1 cellular context compared by ENCODE assay signal in the genomic region with DNA sequence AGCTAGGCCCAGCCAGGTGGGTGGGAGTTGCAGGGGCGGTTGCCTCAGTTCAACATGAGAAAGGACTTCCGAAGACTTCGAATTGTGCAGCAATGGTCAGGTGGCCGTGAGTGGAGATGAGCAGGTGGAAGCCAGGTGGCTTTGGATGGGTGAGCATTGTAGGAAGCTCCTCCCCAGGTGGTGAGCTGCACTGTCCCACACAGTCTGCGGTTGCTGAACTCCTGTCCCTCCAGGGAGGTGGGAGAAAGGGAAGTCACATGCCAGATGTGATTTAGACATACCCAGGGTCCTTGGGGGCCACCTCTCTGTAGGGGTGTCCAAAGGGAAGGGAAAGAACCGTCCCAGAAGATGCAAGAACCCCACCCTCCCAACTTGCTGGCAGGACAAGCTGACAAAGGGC.
TF ChIP-seq lines count a peak whose summit lies in the region.

No MANE protein-coding gene starts in this region.

TF ChIP-seq in IMR-90, 13 proteins besides CTCF, POLR2A, EP300 and RAD21:
- TF ChIP-seq MAZ (IDR thresholded peaks at IDR 0.05; ENCODE audit: borderline replicate concordance, low read depth, low read length) (no peak), RFX5 (IDR thresholded peaks at IDR 0.05; ENCODE audit: low read depth, low read length) (no peak), MXI1 (IDR thresholded peaks at IDR 0.05; ENCODE audit: borderline replicate concordance, low read depth, low read length) (no peak), RCOR1 (IDR thresholded peaks at IDR 0.05; ENCODE audit: insufficient replicate concordance, low read length) (no peak), FOS (IDR thresholded peaks at IDR 0.05; ENCODE audit: low read depth, low read length) (no peak), BHLHE40 (IDR thresholded peaks at IDR 0.05; ENCODE audit: low read depth, low read length) (no peak), CEBPB (IDR thresholded peaks at IDR 0.05; ENCODE audit: low read depth, low read length) (no peak), CHD1 (IDR thresholded peaks at IDR 0.05; ENCODE audit: low read depth, low read length) (no peak), SMC3 (IDR thresholded peaks at IDR 0.05; ENCODE audit: low read depth, low read length) (no peak), MAFK (IDR thresholded peaks at IDR 0.05; ENCODE audit: low read depth, low read length) (no peak), NFE2L2 (IDR thresholded peaks at IDR 0.05; ENCODE audit: low read depth, low read length) (no peak)
- TF ChIP-seq, protein P1, sequence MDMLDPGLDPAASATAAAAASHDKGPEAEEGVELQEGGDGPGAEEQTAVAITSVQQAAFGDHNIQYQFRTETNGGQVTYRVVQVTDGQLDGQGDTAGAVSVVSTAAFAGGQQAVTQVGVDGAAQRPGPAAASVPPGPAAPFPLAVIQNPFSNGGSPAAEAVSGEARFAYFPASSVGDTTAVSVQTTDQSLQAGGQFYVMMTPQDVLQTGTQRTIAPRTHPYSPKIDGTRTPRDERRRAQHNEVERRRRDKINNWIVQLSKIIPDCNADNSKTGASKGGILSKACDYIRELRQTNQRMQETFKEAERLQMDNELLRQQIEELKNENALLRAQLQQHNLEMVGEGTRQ (IDR thresholded peaks at IDR 0.05; ENCODE audit: low read depth, low read length) = no peak
- TF ChIP-seq, protein P2, sequence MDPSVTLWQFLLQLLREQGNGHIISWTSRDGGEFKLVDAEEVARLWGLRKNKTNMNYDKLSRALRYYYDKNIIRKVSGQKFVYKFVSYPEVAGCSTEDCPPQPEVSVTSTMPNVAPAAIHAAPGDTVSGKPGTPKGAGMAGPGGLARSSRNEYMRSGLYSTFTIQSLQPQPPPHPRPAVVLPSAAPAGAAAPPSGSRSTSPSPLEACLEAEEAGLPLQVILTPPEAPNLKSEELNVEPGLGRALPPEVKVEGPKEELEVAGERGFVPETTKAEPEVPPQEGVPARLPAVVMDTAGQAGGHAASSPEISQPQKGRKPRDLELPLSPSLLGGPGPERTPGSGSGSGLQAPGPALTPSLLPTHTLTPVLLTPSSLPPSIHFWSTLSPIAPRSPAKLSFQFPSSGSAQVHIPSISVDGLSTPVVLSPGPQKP (IDR thresholded peaks at IDR 0.05; ENCODE audit: borderline replicate concordance, low read depth, low read length) = no peak
